ENCODE assay signal across 9 cellular contexts in the genomic region with DNA sequence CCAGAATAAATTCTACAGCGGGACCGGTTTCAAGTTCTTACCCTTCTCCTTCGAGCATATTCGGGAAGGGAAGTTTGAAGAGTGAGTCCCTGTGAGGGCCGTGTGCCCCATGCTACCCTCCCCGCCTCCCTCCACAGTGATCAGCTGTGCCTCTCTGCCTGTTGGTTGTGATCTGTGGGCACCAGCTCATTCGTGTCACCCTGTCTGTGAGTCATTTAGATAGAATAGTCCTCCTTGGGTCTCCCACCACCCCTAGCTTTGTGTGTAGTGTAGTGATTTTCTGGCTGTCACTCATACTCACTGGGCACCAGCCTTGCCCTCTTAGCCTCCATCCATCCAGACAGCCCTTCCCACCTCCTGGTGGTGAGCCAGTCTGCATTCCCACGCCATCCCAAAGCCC. TPM values are rescaled to one million over a fixed set of nuclear protein-coding genes. Genes with fewer than 3 reads are reported as not detected.
DNase-seq lines count a peak whose midpoint lies in the region; ATAC-seq and TF ChIP-seq lines count a peak whose summit lies in the region.
"Had no signal": no experiment of that assay in that cellular context is flagged by ENCODE, and none has a peak within 500 bp of the region (broad histone marks: within the 10 kb centered on the region; RNA-seq: fewer than 3 reads in every experiment).

No MANE protein-coding gene starts in this region.

- H3K79me1 ChIP-seq in IMR-90 (ENCODE audit: low read depth in 1 of 2, low read length in 2 of 2) = peaks cover 9 to 57% of the 10 kb centered on the region in 2 experiments; a peak in 3 of 4 replicates

- H3K27ac Mint-ChIP-seq in chondrocyte (ENCODE audit: unreplicated experiment) = peak overlapping the region; percentile 97

- in situ Hi-C loops in IMR-90 (cut with MboI; ENCODE audit: low sequenced_read_pairs) = loop anchor here (5.0 to 10.0 kb wide), 2 partner anchors 199 to 296 kb away; no protein-coding TSS in a partner anchor

- peak overlapping the region; percentile 100 for H2AK9ac ChIP-seq in IMR-90 (replicated peaks; ENCODE audit: low read depth, low read length, poor library complexity)

- TF ChIP-seq RAD21 in IMR-90 (IDR thresholded peaks at IDR 0.05; ENCODE audit: low read length) = no peak

- peak overlapping the region; percentile 40 for H3K4me3 Mint-ChIP-seq in chondrocyte (ENCODE audit: unreplicated experiment)

- peak overlapping the region; percentile 100 for H2AK5ac ChIP-seq in IMR-90 (ENCODE audit: low read depth, low read length)

- H4K20me1 ChIP-seq in IMR-90 (ENCODE audit: insufficient read depth, low read length) = no peaks in the 10 kb centered on the region; the same call in 1 of the 2 replicates

- POLR2A ChIA-PET in IMR-90 (lab: Charles Lee; ENCODE audit: unreplicated experiment) = interaction anchor here (4.2 kb wide), 1 partner anchor 98 kb away, joined by 17 read pairs; the partner anchor contains the start of gene CAVIN1

- intact Hi-C loops in IMR-90 (cut with micrococcal nuclease) = loop anchor here (2.0 to 10.0 kb wide), 2 partner anchors 98 to 386 kb away; partner anchors contain the start of gene CAVIN1

- peak overlapping the region; percentile 81 for H4K5ac ChIP-seq in IMR-90 (ENCODE audit: low read depth, low read length)

- peak overlapping the region; percentile 100 for H2BK15ac ChIP-seq in IMR-90 (ENCODE audit: low read depth, low read length)

- peak overlapping the region; percentile 100 for H3K4ac ChIP-seq in IMR-90 (ENCODE audit: low read depth, low read length)

- no peak overlapping the region; the same call in 1 of the 2 replicates for H3K4me2 ChIP-seq in IMR-90 (ENCODE audit: low read depth, low read length)

- no peaks in the 10 kb centered on the region for H3K36me3 Mint-ChIP-seq in chondrocyte (ENCODE audit: low read depth)

- H3K9me3 Mint-ChIP-seq in chondrocyte (ENCODE audit: low read depth) = no peaks in the 10 kb centered on the region

- H4K8ac ChIP-seq in IMR-90 (ENCODE audit: low read depth in 2 of 2, low read length in 2 of 2) = peak overlapping the region; percentile 99 to 100

- H3K4me1 ChIP-seq in IMR-90 (ENCODE audit: control insufficient read depth, insufficient read depth, low read length) (peaks cover 58% of the 10 kb centered on the region), mucosa of rectum (ENCODE audit: control insufficient read depth in 2 of 2, insufficient read depth in 2 of 2, low read length in 2 of 2) (peaks cover 45 to 51% of the 10 kb centered on the region in 2 donors)

- peak overlapping the region; percentile 98 for H2BK20ac ChIP-seq in IMR-90 (ENCODE audit: low read depth, low read length)

- no peak overlapping the region for H2AFZ ChIP-seq in IMR-90 (replicated peaks; ENCODE audit: low read length, poor library complexity)

- peak overlapping the region; percentile 100 for H2BK120ac ChIP-seq in IMR-90 (ENCODE audit: low read depth, low read length)

- H3K27me3 Mint-ChIP-seq in chondrocyte (ENCODE audit: low read depth) = no peaks in the 10 kb centered on the region

- dilution Hi-C loops in IMR-90 (cut with HindIII; ENCODE audit: low sequenced_read_pairs, unreplicated experiment) = no loop called here

- peak overlapping the region; percentile 99 for H3K14ac ChIP-seq in IMR-90 (replicated peaks; ENCODE audit: low read depth, low read length)

- WGBS in IMR-90 (ENCODE audit: extremely low coverage in 2 of 2, insufficient read length in 1 of 2), 2 experiments = no CpG with 5 or more reads among the region's 8 CpGs

- H3K18ac ChIP-seq in IMR-90 (ENCODE audit: low read depth, low read length) = peak overlapping the region; percentile 97

- no peak for ATAC-seq in IMR-90 (ENCODE audit: low read depth)
- no peak for ATAC-seq in HG02852 (IDR thresholded peaks at IDR 0.05; ENCODE audit: unreplicated experiment)
- ATAC-seq: activated CD4-positive, CD25-positive, alpha-beta regulatory T cell treated with anti-CD3 and anti-CD28 coated beads, Interleukin-2, amount 50 U/mL, for 24 hours had no signal

- H3K4me3 ChIP-seq in IMR-90 (ENCODE audit: insufficient read depth, low read depth, low read length) (no peak overlapping the region), mucosa of rectum (ENCODE audit: low read length in 2 of 2) (no peak overlapping the region)

- H3K9me3 ChIP-seq in IMR-90 (ENCODE audit: control insufficient read depth, insufficient read depth, low read length) (no peaks in the 10 kb centered on the region), mucosa of rectum (ENCODE audit: control insufficient read depth in 2 of 2, low read length in 2 of 2) (no peaks in the 10 kb centered on the region)

- H3K23ac ChIP-seq in IMR-90 (ENCODE audit: low read depth, low read length) = peak overlapping the region; percentile 99

- DNase-seq in IMR-90 (no peak), chondrocyte (ENCODE audit: low spot score) (peak; percentile 54), GDM1 (lab: John Stamatoyannopoulos, UW) (no peak), iPS-NIHi11 (ENCODE audit: low spot score) (no peak)
- DNase-seq: stimulated activated CD4-positive, alpha-beta T cell treated with anti-CD3 and anti-CD28 coated beads, Interleukin-12 subunit alpha, Interleukin-12 subunit beta, amount 100 ng/mL, for 4 hours had no signal

- H3K9me1 ChIP-seq in IMR-90 (ENCODE audit: insufficient read depth, low read length) = peaks cover 34% of the 10 kb centered on the region

- no peak for TF ChIP-seq POLR2A in IMR-90 (IDR thresholded peaks at IDR 0.05; ENCODE audit: low read depth, low read length)

- H3K27me3 ChIP-seq in IMR-90 (ENCODE audit: control insufficient read depth, insufficient read depth, low read length) (no peaks in the 10 kb centered on the region), mucosa of rectum (ENCODE audit: control insufficient read depth in 2 of 2, insufficient read depth in 2 of 2, low read length in 2 of 2) (no peaks in the 10 kb centered on the region)

- H3K9ac ChIP-seq in IMR-90 (ENCODE audit: low read depth, low read length) (peak overlapping the region; percentile 83), mucosa of rectum (ENCODE audit: low read depth in 1 of 2, low read length in 2 of 2) (peak overlapping the region in 1 of 2 donors; percentile 70)

- H2BK5ac ChIP-seq in IMR-90 (ENCODE audit: low read depth, low read length, poor library complexity, severe bottlenecking) = peak overlapping the region; percentile 99

- H3K36me3 ChIP-seq in IMR-90 (ENCODE audit: control insufficient read depth, insufficient read depth, low read length) (peaks cover 2% of the 10 kb centered on the region; the same call in 1 of the 2 replicates), mucosa of rectum (ENCODE audit: control insufficient read depth in 2 of 2, insufficient read depth in 2 of 2, low read length in 2 of 2) (peaks cover 8 to 13% of the 10 kb centered on the region in 2 donors)

- H3K4me1 Mint-ChIP-seq in chondrocyte (ENCODE audit: low read depth) = peaks cover 90% of the 10 kb centered on the region

- H4K91ac ChIP-seq in IMR-90 (ENCODE audit: insufficient read depth, low read depth, low read length) = peak overlapping the region; percentile 100

- TF ChIP-seq CTCF in IMR-90 (conservative IDR thresholded peaks at IDR 0.05; ENCODE audit: low read depth, low read length) (no peak), chondrocyte (IDR thresholded peaks at IDR 0.05) (no peak)

- peak overlapping the region; percentile 98 for H3K56ac ChIP-seq in IMR-90 (ENCODE audit: extremely low read depth, insufficient read depth, low read length)

- CTCF ChIA-PET in IMR-90 (lab: Yijun Ruan, JAX) = interaction anchor here (1.9 kb wide), 1 partner anchor 198 kb away, joined by 4 read pairs; no protein-coding TSS in a partner anchor

- peak overlapping the region; percentile 99 for H3K27ac ChIP-seq in IMR-90 (ENCODE audit: insufficient read depth, low read length)
- H3K27ac ChIP-seq in mucosa of rectum (ENCODE audit: low read depth in 2 of 2, low read length in 2 of 2) = peak overlapping the region; percentile 92 to 95
- peak overlapping the region; percentile 92 for H3K27ac ChIP-seq in temporal lobe (ENCODE audit: low read depth, low read length)

- no TSS peak for BruUV-seq in IMR-90 (replicated peaks; lab: Mats Ljungman, UMichigan)

TF ChIP-seq in IMR-90, 13 proteins besides CTCF, POLR2A, EP300 and RAD21 (continues in another document):
- TF ChIP-seq NFE2L2 (IDR thresholded peaks at IDR 0.05; ENCODE audit: low read depth, low read length) (no peak), MAFK (IDR thresholded peaks at IDR 0.05; ENCODE audit: low read depth, low read length) (no peak), CEBPB (IDR thresholded peaks at IDR 0.05; ENCODE audit: low read depth, low read length) (no peak), CHD1 (IDR thresholded peaks at IDR 0.05; ENCODE audit: low read depth, low read length) (no peak), RCOR1 (IDR thresholded peaks at IDR 0.05; ENCODE audit: insufficient replicate concordance, low read length) (no peak), RFX5 (IDR thresholded peaks at IDR 0.05; ENCODE audit: low read depth, low read length) (no peak)

RNA-seq across cellular contexts. Expression of gene NAGLU, which starts 15.0 kb away (rescaled TPM):
- total RNA-seq in IMR-90 (2012; rRNA removed) (6.5 and 7.5 TPM in 2 replicates), chondrocyte (64.5 to 68.7 TPM (median 66.4 TPM) in 3 replicates), temporal lobe (8.1 TPM)
- polyA plus RNA-seq in IMR-90 (2012; rRNA removed) = 29.2 TPM in 2 replicates
- 17.3 and 46.5 TPM in 2 replicates for polyA plus RNA-seq in IMR-90 (2012; cell fraction: cytosol; rRNA removed)
- 42.7 and 138 TPM in 2 replicates for polyA plus RNA-seq in IMR-90 (2012; cell fraction: nucleus; rRNA removed; ENCODE audit: low replicate concordance)

RNA-seq across cellular contexts. Expression of gene HSD17B1, which starts 31.7 kb away (rescaled TPM):
- total RNA-seq in IMR-90 (2012; rRNA removed) (0.56 and 0.72 TPM in 2 replicates), chondrocyte (1.4 to 2.6 TPM (median 1.4 TPM) in 3 replicates), temporal lobe (0.98 TPM)
- polyA plus RNA-seq in IMR-90 (2012; rRNA removed) = 1.4 and 2.9 TPM in 2 replicates
- polyA plus RNA-seq in IMR-90 (2012; cell fraction: cytosol; rRNA removed) = 1.4 and 2.6 TPM in 2 replicates
- 1.5 and 3.3 TPM in 2 replicates for polyA plus RNA-seq in IMR-90 (2012; cell fraction: nucleus; rRNA removed; ENCODE audit: low replicate concordance)

RNA-seq across cellular contexts. Expression of gene COASY, which starts 40.9 kb away (rescaled TPM):
- total RNA-seq in IMR-90 (2012; rRNA removed) (9.7 and 10.6 TPM in 2 replicates), chondrocyte (31.2 to 57.3 TPM (median 37.1 TPM) in 3 replicates), temporal lobe (7.1 TPM)
- 44.0 and 46.6 TPM in 2 replicates for polyA plus RNA-seq in IMR-90 (2012; rRNA removed)
- 32.3 and 40.6 TPM in 2 replicates for polyA plus RNA-seq in IMR-90 (2012; cell fraction: cytosol; rRNA removed)
- polyA plus RNA-seq in IMR-90 (2012; cell fraction: nucleus; rRNA removed; ENCODE audit: low replicate concordance) = 76.9 and 130 TPM in 2 replicates

RNA-seq across cellular contexts. Expression of gene MLX, which starts 45.9 kb away (rescaled TPM):
- 37.5 and 37.8 TPM in 2 replicates for total RNA-seq in IMR-90 (2012; rRNA removed)
- polyA plus RNA-seq in IMR-90 (2012; rRNA removed) = 45.5 and 45.6 TPM in 2 replicates
- polyA plus RNA-seq in IMR-90 (2012; cell fraction: cytosol; rRNA removed) = 17.2 and 19.2 TPM in 2 replicates
- 115 and 123 TPM in 2 replicates for polyA plus RNA-seq in IMR-90 (2012; cell fraction: nucleus; rRNA removed; ENCODE audit: low replicate concordance)
- total RNA-seq in chondrocyte = 30.1 to 37.0 TPM (median 30.3 TPM) in 3 replicates
- 14.8 TPM for total RNA-seq in temporal lobe

RNA-seq across cellular contexts. Expression of gene PSMC3IP, which starts 56.5 kb away (rescaled TPM):
- total RNA-seq in IMR-90 (2012; rRNA removed) = 5.6 and 8.9 TPM in 2 replicates
- 9.8 and 11.1 TPM in 2 replicates for polyA plus RNA-seq in IMR-90 (2012; rRNA removed)
- polyA plus RNA-seq in IMR-90 (2012; cell fraction: cytosol; rRNA removed) = 2.9 and 5.3 TPM in 2 replicates
- 6.5 and 20.3 TPM in 2 replicates for polyA plus RNA-seq in IMR-90 (2012; cell fraction: nucleus; rRNA removed; ENCODE audit: low replicate concordance)
- 4.9 to 13.0 TPM (median 6.1 TPM) in 3 replicates for total RNA-seq in chondrocyte
- total RNA-seq in temporal lobe = 3.7 TPM
